In genomic region chr5:85293139-85293785, GRCh38 we compare ENCODE assay signal across 14 cellular contexts.
DNase-seq lines count a peak whose midpoint lies in the region; ATAC-seq and TF ChIP-seq lines count a peak whose summit lies in the region.
"Had no signal": no experiment of that assay in that cellular context is flagged by ENCODE, and none has a peak within 500 bp of the region (broad histone marks: within the 10 kb centered on the region; RNA-seq: fewer than 3 reads in every experiment).

No MANE protein-coding gene starts in this region.

- intact Hi-C loops in left colon (cut with DNase I, micrococcal nuclease): no loop called here

- H3K36me3 ChIP-seq in smooth muscle cell (ENCODE audit: low read depth): no peaks in the 10 kb centered on the region

- no peak overlapping the region for H3K27ac ChIP-seq in smooth muscle cell (ENCODE audit: low read depth)

- H3K9me3 ChIP-seq in smooth muscle cell (replicated peaks; ENCODE audit: low read depth): no peaks in the 10 kb centered on the region

- TF ChIP-seq CTCF in cardiac fibroblast (IDR thresholded peaks at IDR 0.05; ENCODE audit: low read depth, low read length) (no peak), smooth muscle cell (IDR thresholded peaks at IDR 0.05; ENCODE audit: borderline replicate concordance, insufficient read depth, poor library complexity, severe bottlenecking) (no peak), GM20000 (IDR thresholded peaks at IDR 0.05; ENCODE audit: extremely low read depth, missing control alignments) (no peak)

- no peaks in the 10 kb centered on the region for H3K79me2 ChIP-seq in smooth muscle cell (ENCODE audit: low read depth)

- no peaks in the 10 kb centered on the region for H3F3A ChIP-seq in smooth muscle cell (ENCODE audit: low read depth)

- peak; percentile 12 for DNase-seq in HT1080 (ENCODE audit: low read depth)
- DNase-seq in cardiac fibroblast (ENCODE audit: low read depth in 2 of 2): peak; percentile 23 to 27
- DNase-seq in left colon: peak in 1 of 2 donors; percentile 7
- DNase-seq in smooth muscle cell (lab: John Stamatoyannopoulos, UW; ENCODE audit: unreplicated experiment): no peak
- DNase-seq in 8988T: no peak
- no peak for DNase-seq in GM20000 (ENCODE audit: low spot score)
- DNase-seq in NCI-H510A treated with DMSO at 0.1 percent for 48 hours (lab: John Stamatoyannopoulos, UW): no peak
- DNase-seq: activated CD8-positive, alpha-beta memory T cell treated with anti-CD3 and anti-CD28 coated beads for 24 hours; amygdala; COR-L47; erythroblast; Kasumi-1; T-helper 17 cell had no signal

- H3K4me3 ChIP-seq in cardiac fibroblast (replicated peaks in 1 of 2; ENCODE audit: low read depth in 2 of 2, low read length in 2 of 2) (peak overlapping the region; percentile 29 to 42), smooth muscle cell (peak overlapping the region; percentile 42)

- peak; percentile 84 for ATAC-seq in left colon
- no peak for ATAC-seq in HG03095 (IDR thresholded peaks at IDR 0.05; ENCODE audit: unreplicated experiment)
- ATAC-seq: T-helper 17 cell had no signal

- H3K27me3 ChIP-seq in smooth muscle cell (ENCODE audit: low read depth): no peaks in the 10 kb centered on the region

- no peaks in the 10 kb centered on the region for H4K20me1 ChIP-seq in smooth muscle cell (ENCODE audit: low read depth)

- 85% methylated on average over 7 of the region's 7 CpGs for WGBS in smooth muscle cell (ENCODE audit: low lambda C conversion rate)

- H3K4me1 ChIP-seq in smooth muscle cell (ENCODE audit: low read depth): no peaks in the 10 kb centered on the region

- no peak overlapping the region for H3K4me2 ChIP-seq in smooth muscle cell

- no peak overlapping the region for H3K9ac ChIP-seq in smooth muscle cell (ENCODE audit: low read depth)

- peak overlapping the region; percentile 80 for H2AFZ ChIP-seq in smooth muscle cell (ENCODE audit: low read depth)

Comparison
In these comparisons a context has a peak if more than half of its experiments do, and no peak if none do; other contexts are left out.
1. DNase-seq: peak in HT1080 (single experiment) and cardiac fibroblast (2 of 2); none in smooth muscle cell (single experiment), 8988T (single experiment), GM20000 (single experiment) and NCI-H510A treated with DMSO at 0.1 percent for 48 hours (single experiment).